Comparison of ENCODE assay signal across 9 cellular contexts in the genomic region with DNA sequence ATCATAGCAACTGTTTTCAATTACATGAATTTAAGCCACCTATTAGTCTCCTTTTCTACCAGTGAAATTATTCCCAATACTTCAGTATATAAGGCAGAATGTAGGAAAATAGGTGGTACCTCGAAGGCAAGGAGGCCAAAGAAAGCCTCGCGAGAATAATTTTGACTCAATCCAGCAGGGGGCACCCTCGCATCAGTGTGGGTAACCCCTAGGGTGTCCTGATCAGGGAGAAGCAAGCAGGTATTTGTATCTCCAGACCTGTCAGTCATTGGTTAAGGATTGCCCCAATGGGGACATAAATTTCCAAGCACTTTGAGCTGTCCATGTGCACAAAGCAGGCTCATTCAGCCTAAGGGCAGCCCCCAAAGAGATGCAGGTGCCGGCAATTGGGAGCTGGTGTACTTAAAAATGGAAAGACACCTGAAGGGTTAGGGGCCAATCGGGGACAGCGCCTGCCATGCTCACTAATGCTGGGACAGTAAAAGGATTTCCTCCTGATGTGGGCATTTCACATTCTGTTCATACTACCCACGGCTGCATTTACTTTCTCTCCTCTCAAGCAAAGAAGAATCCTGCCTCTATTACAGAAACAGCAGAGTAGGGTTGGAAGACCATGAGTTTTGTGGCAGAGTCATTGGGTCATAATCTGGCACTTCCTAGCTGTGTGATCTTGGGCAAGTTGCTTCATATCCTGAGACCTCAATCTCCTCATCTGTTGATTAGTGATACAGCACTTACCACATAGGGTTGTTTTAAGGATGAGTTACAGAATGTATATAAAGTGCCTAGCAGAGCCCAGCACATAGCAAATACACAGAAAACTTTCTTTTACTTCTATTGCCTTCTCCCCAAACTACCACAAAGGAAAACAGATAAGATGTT.
DNase-seq lines count a peak whose midpoint lies in the region; ATAC-seq and TF ChIP-seq lines count a peak whose summit lies in the region.
"Had no signal": no experiment of that assay in that cellular context is flagged by ENCODE, and none has a peak within 500 bp of the region (broad histone marks: within the 10 kb centered on the region; RNA-seq: fewer than 3 reads in every experiment).

No MANE protein-coding gene starts in this region.

- DNase-seq in NCI-H1417 (lab: John Stamatoyannopoulos, UW) (peak; percentile 6 to 33 (median 32)), NCI-H1417 treated with DMSO at 0.1 percent for 48 hours (lab: John Stamatoyannopoulos, UW) (no peak), WTC11 (ENCODE audit: low spot score) (peak; percentile 80), chondrocyte (ENCODE audit: low spot score) (no peak), upper lobe of right lung (peak; percentile 62)

- H3K27ac Mint-ChIP-seq in WTC11 (no peak overlapping the region), chondrocyte (ENCODE audit: unreplicated experiment) (no peak overlapping the region), nephron (no peak overlapping the region)
- H3K27ac Mint-ChIP-seq: B cell had no signal

- CTCF ChIA-PET in WTC11 (lab: Charles Lee), result interaction anchor here (0.6 to 1.7 kb wide), 6 partner anchors 11 to 1657 kb away, joined by 3 to 11 read pairs (median 4); no protein-coding TSS in a partner anchor

- H3K27me3 Mint-ChIP-seq in WTC11 (ENCODE audit: low read depth), result no peaks in the 10 kb centered on the region
- peaks cover 10% of the 10 kb centered on the region for H3K27me3 Mint-ChIP-seq in chondrocyte (ENCODE audit: low read depth)
- peaks cover 15% of the 10 kb centered on the region for H3K27me3 Mint-ChIP-seq in nephron (ENCODE audit: low read depth)

- H3K36me3 Mint-ChIP-seq in WTC11 (no peaks in the 10 kb centered on the region), chondrocyte (ENCODE audit: low read depth) (no peaks in the 10 kb centered on the region), nephron (ENCODE audit: low read depth) (no peaks in the 10 kb centered on the region)

- H3K9me3 ChIP-seq in upper lobe of right lung, result no peaks in the 10 kb centered on the region

- H3K4me3 Mint-ChIP-seq in WTC11, result no peak overlapping the region
- no peak overlapping the region for H3K4me3 Mint-ChIP-seq in chondrocyte (ENCODE audit: unreplicated experiment)
- no peak overlapping the region for H3K4me3 Mint-ChIP-seq in nephron
- H3K4me3 Mint-ChIP-seq: B cell had no signal

- POLR2A ChIA-PET in WTC11 (lab: Charles Lee), result no interaction called here

- intact Hi-C loops in upper lobe of right lung (cut with DNase I), result no loop called here

- TF ChIP-seq CTCF in WTC11 (IDR thresholded peaks at IDR 0.05) (peak; percentile 66), chondrocyte (IDR thresholded peaks at IDR 0.05) (peak; percentile 76), nephron (IDR thresholded peaks at IDR 0.05; ENCODE audit: unreplicated experiment in 3 of 3) (peak; percentile 19 to 27 (median 24)), upper lobe of right lung (IDR thresholded peaks at IDR 0.05) (peak; percentile 62)

- no peak overlapping the region for H3K27ac ChIP-seq in upper lobe of right lung

- no peaks in the 10 kb centered on the region for H3K36me3 ChIP-seq in upper lobe of right lung

- H3K4me3 ChIP-seq in upper lobe of right lung, result no peak overlapping the region

- H3K4me1 ChIP-seq in upper lobe of right lung, result no peaks in the 10 kb centered on the region

- H3K27me3 ChIP-seq in upper lobe of right lung, result peaks cover 7% of the 10 kb centered on the region

- H3K4me1 Mint-ChIP-seq in WTC11 (peaks cover 3% of the 10 kb centered on the region; the same call in 1 of the 2 replicates), chondrocyte (ENCODE audit: low read depth) (no peaks in the 10 kb centered on the region), nephron (peaks cover 5% of the 10 kb centered on the region)
- H3K4me1 Mint-ChIP-seq: B cell had no signal

- H3K9me3 Mint-ChIP-seq in WTC11 (peaks cover under 1% of the 10 kb centered on the region; the same call in 1 of the 2 replicates), chondrocyte (ENCODE audit: low read depth) (peaks cover under 1% of the 10 kb centered on the region), nephron (no peaks in the 10 kb centered on the region)

- ATAC-seq in HG03175 (IDR thresholded peaks at IDR 0.05; ENCODE audit: unreplicated experiment) (peak; percentile 74), WTC11 (peak; percentile 89), upper lobe of right lung (peak; percentile 74), HG03457 (IDR thresholded peaks at IDR 0.05; ENCODE audit: unreplicated experiment) (no peak)

TF ChIP-seq in WTC11, 78 proteins besides CTCF, POLR2A, EP300 and RAD21:
- no peak for TF ChIP-seq MXD4 (CRISPR knock-in tag; IDR thresholded peaks at IDR 0.05; ENCODE audit: borderline replicate concordance)
- TF ChIP-seq RORB (CRISPR knock-in tag; IDR thresholded peaks at IDR 0.05), result no peak
- TF ChIP-seq, protein P1, sequence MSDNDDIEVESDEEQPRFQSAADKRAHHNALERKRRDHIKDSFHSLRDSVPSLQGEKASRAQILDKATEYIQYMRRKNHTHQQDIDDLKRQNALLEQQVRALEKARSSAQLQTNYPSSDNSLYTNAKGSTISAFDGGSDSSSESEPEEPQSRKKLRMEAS (CRISPR knock-in tag; IDR thresholded peaks at IDR 0.05), result no peak
- TF ChIP-seq FOXK1 (CRISPR knock-in tag; IDR thresholded peaks at IDR 0.05), result no peak
- TF ChIP-seq PRRX2 (CRISPR knock-in tag; IDR thresholded peaks at IDR 0.05), result no peak
- no peak for TF ChIP-seq SP1 (CRISPR knock-in tag; conservative IDR thresholded peaks at IDR 0.05)
- TF ChIP-seq TCF7 (CRISPR knock-in tag; IDR thresholded peaks at IDR 0.05; ENCODE audit: low read depth), result no peak
- TF ChIP-seq NR1H2 (CRISPR knock-in tag; IDR thresholded peaks at IDR 0.05), result no peak
- TF ChIP-seq, protein P2, sequence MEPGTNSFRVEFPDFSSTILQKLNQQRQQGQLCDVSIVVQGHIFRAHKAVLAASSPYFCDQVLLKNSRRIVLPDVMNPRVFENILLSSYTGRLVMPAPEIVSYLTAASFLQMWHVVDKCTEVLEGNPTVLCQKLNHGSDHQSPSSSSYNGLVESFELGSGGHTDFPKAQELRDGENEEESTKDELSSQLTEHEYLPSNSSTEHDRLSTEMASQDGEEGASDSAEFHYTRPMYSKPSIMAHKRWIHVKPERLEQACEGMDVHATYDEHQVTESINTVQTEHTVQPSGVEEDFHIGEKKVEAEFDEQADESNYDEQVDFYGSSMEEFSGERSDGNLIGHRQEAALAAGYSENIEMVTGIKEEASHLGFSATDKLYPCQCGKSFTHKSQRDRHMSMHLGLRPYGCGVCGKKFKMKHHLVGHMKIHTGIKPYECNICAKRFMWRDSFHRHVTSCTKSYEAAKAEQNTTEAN (CRISPR knock-in tag; IDR thresholded peaks at IDR 0.05), result no peak

Comparison
In these comparisons a context has a peak if more than half of its experiments do, and no peak if none do; other contexts are left out.
1. DNase-seq: peak in NCI-H1417 (3 of 3), WTC11 (single experiment) and upper lobe of right lung (single experiment); none in NCI-H1417 treated with DMSO at 0.1 percent for 48 hours (single experiment) and chondrocyte (single experiment).
2. CTCF ChIP-seq: peak in every context shown above with its lines; median percentile 76 in chondrocyte; 66 in WTC11; 62 in upper lobe of right lung; 24 in nephron.